ENCODE assay signal across 8 cellular contexts in genomic region chrX:134236690-134237362, GRCh38. TPM values are rescaled to one million over a fixed set of nuclear protein-coding genes. Genes with fewer than 3 reads are reported as not detected.
DNase-seq lines count a peak whose midpoint lies in the region; ATAC-seq and TF ChIP-seq lines count a peak whose summit lies in the region.

TSS of gene CCDC160 (plus strand) at chrX:134237182. CDS start at chrX:134244801, 7,619 bp downstream.

- H3K27me3 ChIP-seq in SJSA1 (replicated peaks) (peaks cover 5% of the 10 kb centered on the region; the same call in 1 of the 2 replicates), mucosa of stomach (ENCODE audit: control insufficient read depth, insufficient read depth, low read length) (no peaks in the 10 kb centered on the region)

- CTCF ChIA-PET in AG04449 (lab: Yijun Ruan, JAX), result interaction anchor here (0.6 kb wide), 1 partner anchor 20 kb away, joined by 3 read pairs; no protein-coding TSS in a partner anchor

- no peaks in the 10 kb centered on the region for H3K36me3 Mint-ChIP-seq in effector memory CD8-positive, alpha-beta T cell (ENCODE audit: insufficient read depth)

- ATAC-seq in GM19043 (IDR thresholded peaks at IDR 0.05; ENCODE audit: low read depth, unreplicated experiment), result peak; percentile 72
- ATAC-seq in effector memory CD8-positive, alpha-beta T cell (replicated peaks), result no peak

- peak within 1 kb of the TSS; percentile 25 for H3K4me3 ChIP-seq in AG04449 (ENCODE audit: low read depth, low read length)
- 0 out of 2 replicates have a peak within 1 kb of the TSS, but pooled peaks have one; percentile 7 for H3K4me3 ChIP-seq in SJSA1
- no peak within 1 kb of the TSS for H3K4me3 ChIP-seq in mucosa of stomach (ENCODE audit: low read length)
- H3K4me3 ChIP-seq in urinary bladder (ENCODE audit: low read depth, low read length), result peak within 1 kb of the TSS; percentile 67

- H3K9me3 Mint-ChIP-seq in effector memory CD8-positive, alpha-beta T cell, result no peaks in the 10 kb centered on the region

- H3K27ac ChIP-seq in SJSA1 (no peak within 1 kb of the TSS), urinary bladder (ENCODE audit: low read depth) (no peak within 1 kb of the TSS)

- WGBS in urinary bladder, result 3% methylated on average over 51 of the region's 51 CpGs

- H3K4me1 Mint-ChIP-seq in effector memory CD8-positive, alpha-beta T cell (ENCODE audit: low read depth in 2 of 2), result no peaks in the 10 kb centered on the region

- no peaks in the 10 kb centered on the region for H3K36me3 ChIP-seq in SJSA1
- H3K36me3 ChIP-seq in mucosa of stomach (ENCODE audit: control insufficient read depth, insufficient read depth, low read length), result no peaks in the 10 kb centered on the region
- no peaks in the 10 kb centered on the region for H3K36me3 ChIP-seq in urinary bladder (ENCODE audit: insufficient read depth)

- no peak within 1 kb of the TSS for H3K27ac Mint-ChIP-seq in effector memory CD8-positive, alpha-beta T cell

- POLR2A ChIA-PET in AG04449 (lab: Yijun Ruan, JAX), result no interaction called here

- H3K9me3 ChIP-seq in SJSA1 (replicated peaks) (no peaks in the 10 kb centered on the region), mucosa of stomach (ENCODE audit: control insufficient read depth, low read length) (no peaks in the 10 kb centered on the region)

- peak within 1 kb of the TSS in 1 of 2 donors; percentile 27 for H3K4me3 Mint-ChIP-seq in effector memory CD8-positive, alpha-beta T cell

- H3K9ac ChIP-seq in mucosa of stomach (ENCODE audit: low read length), result peak within 1 kb of the TSS; percentile 47

- no peak for TF ChIP-seq CTCF in AG04449 (IDR thresholded peaks at IDR 0.05; ENCODE audit: insufficient read depth, low read length, missing control alignments)

- TF ChIP-seq POLR2A in erythroblast (IDR thresholded peaks at IDR 0.05; ENCODE audit: low read length), result no peak

- H3K4me1 ChIP-seq in SJSA1 (replicated peaks) (no peaks in the 10 kb centered on the region), mucosa of stomach (ENCODE audit: control insufficient read depth, insufficient read depth, low read length) (no peaks in the 10 kb centered on the region), urinary bladder (ENCODE audit: insufficient read depth) (no peaks in the 10 kb centered on the region)

- no peak for DNase-seq in AG04449 (ENCODE audit: low read depth, low spot score)
- DNase-seq in SJSA1 (ENCODE audit: low read depth in 1 of 2, low spot score in 2 of 2), result peak in 1 of 2 experiments; percentile 42
- DNase-seq in erythroblast (lab: John Stamatoyannopoulos, UW), result peak; percentile 8 to 15
- no peak for DNase-seq in hepatic stellate cell (ENCODE audit: low spot score)
- DNase-seq in effector memory CD8-positive, alpha-beta T cell, result no peak

- no peaks in the 10 kb centered on the region for H3K27me3 Mint-ChIP-seq in effector memory CD8-positive, alpha-beta T cell

RNA-seq across cellular contexts. Expression of gene CCDC160, which starts in this region (rescaled TPM):
- not detected in 2 replicates for total RNA-seq in SJSA1 (2014; rRNA removed; shearing (Covaris generic))
- total RNA-seq in urinary bladder, result 1.3 TPM
- polyA plus RNA-seq in urinary bladder, result 0.20 TPM

Comparison
In these comparisons a context has a peak if more than half of its experiments do, and no peak if none do; other contexts are left out.
1. DNase-seq: peak in erythroblast (2 of 2); none in AG04449 (single experiment), hepatic stellate cell (single experiment) and effector memory CD8-positive, alpha-beta T cell (0 of 3).